Comparison of ENCODE assay signal across 2 cellular contexts in the genomic region with DNA sequence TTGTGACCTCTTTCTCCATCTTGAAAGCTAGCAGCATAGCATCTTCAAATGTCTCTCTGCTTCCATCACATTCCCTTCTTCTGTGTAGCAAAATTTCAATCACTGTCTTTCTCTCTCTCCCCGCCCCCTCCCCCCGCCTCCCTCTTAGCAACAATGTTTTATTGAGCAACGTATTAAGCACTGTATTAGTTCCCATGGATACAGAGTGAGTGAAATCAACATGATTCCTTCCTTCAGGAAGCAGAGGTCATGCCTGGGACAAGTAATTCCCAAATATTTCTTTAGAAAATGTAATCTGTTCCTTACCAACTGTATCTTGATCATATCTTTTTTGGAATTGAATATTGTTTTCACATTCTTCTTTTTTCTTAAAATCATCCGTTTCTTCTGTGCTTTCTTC.
TF ChIP-seq lines count a peak whose summit lies in the region.

No MANE protein-coding gene starts in this region.

TF ChIP-seq in IMR-90, 13 proteins besides CTCF, POLR2A, EP300 and RAD21:
- TF ChIP-seq CEBPB (IDR thresholded peaks at IDR 0.05; ENCODE audit: low read depth, low read length) (peak; percentile 59; the same call in 1 of the 2 replicates), MAFK (IDR thresholded peaks at IDR 0.05; ENCODE audit: low read depth, low read length) (no peak)

TF ChIP-seq in endothelial cell of umbilical vein, 7 proteins besides CTCF, POLR2A, EP300 and RAD21:
- TF ChIP-seq GATA2 (IDR thresholded peaks at IDR 0.05; ENCODE audit: insufficient read depth, insufficient read length, low read depth, low read length) (no peak), EZH2 (IDR thresholded peaks at IDR 0.05; ENCODE audit: borderline replicate concordance, low read depth, low read length, severe bottlenecking) (no peak), MYC (IDR thresholded peaks at IDR 0.05; ENCODE audit: low read depth, low read length) (no peak), MAX (IDR thresholded peaks at IDR 0.05; ENCODE audit: insufficient read depth, insufficient read length) (no peak), JUN (IDR thresholded peaks at IDR 0.05; ENCODE audit: borderline replicate concordance, insufficient read depth, insufficient read length, low read depth) (no peak), POLR2AphosphoS5 (IDR thresholded peaks at IDR 0.05; ENCODE audit: insufficient read depth, low read depth, low read length) (no peak), FOS (IDR thresholded peaks at IDR 0.05; ENCODE audit: borderline replicate concordance, insufficient read depth, low read length) (no peak)
TF ChIP-seq in endothelial cell of umbilical vein: peak in this region for 0.
